In genomic region chr18:46220116-46220515, GRCh38 we compare ENCODE assay signal across 17 cellular contexts.
A peak's percentile ranks its signal among the peaks of the same experiment; 100 is the strongest.
DNase-seq lines count a peak whose midpoint lies in the region; ATAC-seq and TF ChIP-seq lines count a peak whose summit lies in the region.
"Had no signal": no experiment of that assay in that cellular context is flagged by ENCODE, and none has a peak within 500 bp of the region (broad histone marks: within the 10 kb centered on the region; RNA-seq: fewer than 3 reads in every experiment).

No MANE protein-coding gene starts in this region.

- H2AFZ ChIP-seq in SK-N-SH (ENCODE audit: low read depth) (no peak overlapping the region), smooth muscle cell (ENCODE audit: low read depth) (no peak overlapping the region)

- no peaks in the 10 kb centered on the region for H3K9me2 ChIP-seq in SK-N-SH

- ATAC-seq in activated T-cell treated with anti-CD3 and anti-CD28 coated beads, Interleukin-2, amount 50 U/mL, for 72 hours (replicated peaks in 1 of 2): no peak

- H3K4me1 ChIP-seq in SK-N-SH (ENCODE audit: control insufficient read depth in 1 of 2, insufficient read depth in 2 of 2, low read depth in 1 of 2, low read length in 1 of 2): peaks cover 6 to 19% of the 10 kb centered on the region in 2 experiments; a peak in 3 of 4 replicates
- H3K4me1 ChIP-seq in smooth muscle cell (ENCODE audit: low read depth): peaks cover 7% of the 10 kb centered on the region
- H3K4me1 ChIP-seq in esophagus muscularis mucosa: peaks cover 0 to 26% (median 8%) of the 10 kb centered on the region in 4 donors

- intact Hi-C loops in esophagus muscularis mucosa (cut with DNase I): no loop called here

- TF ChIP-seq POLR2A in esophagus muscularis mucosa (IDR thresholded peaks at IDR 0.05; ENCODE audit: low read depth): no peak

- H3K9me3 Mint-ChIP-seq in activated T-cell treated with anti-CD3 and anti-CD28 coated beads, Interleukin-2, amount 50 U/mL, for 72 hours: no peaks in the 10 kb centered on the region

- H3K36me3 ChIP-seq in SK-N-SH (replicated peaks in 1 of 2; ENCODE audit: control insufficient read depth in 1 of 2, insufficient read depth in 2 of 2, low read length in 1 of 2): peaks cover 4 to 24% of the 10 kb centered on the region in 2 experiments
- H3K36me3 ChIP-seq in smooth muscle cell (ENCODE audit: low read depth): no peaks in the 10 kb centered on the region
- peaks cover 0 to 12% (median 6%) of the 10 kb centered on the region in 4 donors for H3K36me3 ChIP-seq in esophagus muscularis mucosa

- WGBS in SK-N-SH (ENCODE audit: low lambda C conversion rate): 69% methylated on average over 3 of the region's 3 CpGs
- WGBS in smooth muscle cell (ENCODE audit: low lambda C conversion rate): 78% methylated on average over 3 of the region's 3 CpGs
- WGBS in esophagus muscularis mucosa: 55% methylated on average over 3 of the region's 3 CpGs

- H3K36me3 Mint-ChIP-seq in activated T-cell treated with anti-CD3 and anti-CD28 coated beads, Interleukin-2, amount 50 U/mL, for 72 hours (ENCODE audit: insufficient read depth in 2 of 2): peaks cover 9 to 17% of the 10 kb centered on the region in 2 donors

- H3K4me1 Mint-ChIP-seq in activated T-cell treated with anti-CD3 and anti-CD28 coated beads, Interleukin-2, amount 50 U/mL, for 72 hours (ENCODE audit: low read depth): peaks cover 75% of the 10 kb centered on the region

- peaks cover 6% of the 10 kb centered on the region for H3F3A ChIP-seq in SK-N-SH (replicated peaks; ENCODE audit: insufficient read depth)
- peaks cover 4% of the 10 kb centered on the region for H3F3A ChIP-seq in smooth muscle cell (ENCODE audit: low read depth)

- H3K9me3 ChIP-seq in SK-N-SH (no peaks in the 10 kb centered on the region), smooth muscle cell (replicated peaks; ENCODE audit: low read depth) (no peaks in the 10 kb centered on the region), esophagus muscularis mucosa (no peaks in the 10 kb centered on the region)
- H3K9me3 ChIP-seq: HAP-1 had no signal

- peak overlapping the region; percentile 48 for H3K27ac Mint-ChIP-seq in activated T-cell treated with anti-CD3 and anti-CD28 coated beads, Interleukin-2, amount 50 U/mL, for 72 hours

- CTCF ChIA-PET in SK-N-SH (lab: Yijun Ruan, JAX): interaction anchor here (0.7 to 1.9 kb wide), 3 partner anchors 20 to 61 kb away, joined by 3 to 14 read pairs (median 4); a partner anchor contains a TSS

- no peak for TF ChIP-seq RAD21 in SK-N-SH (IDR thresholded peaks at IDR 0.05; ENCODE audit: low read length)

- H3K27ac ChIP-seq in SK-N-SH (ENCODE audit: low read depth in 2 of 2, low read length in 1 of 2) (peak overlapping the region in 1 of 2 experiments; percentile 66; a peak in 2 of 4 replicates), smooth muscle cell (ENCODE audit: low read depth) (peak overlapping the region; percentile 68), esophagus muscularis mucosa (replicated peaks in 1 of 4) (no peak overlapping the region)

- H3K27me3 Mint-ChIP-seq in activated T-cell treated with anti-CD3 and anti-CD28 coated beads, Interleukin-2, amount 50 U/mL, for 72 hours (ENCODE audit: low read depth): no peaks in the 10 kb centered on the region

- POLR2A ChIA-PET in SK-N-SH (lab: Yijun Ruan, JAX): no interaction called here

- TF ChIP-seq CTCF in SK-N-SH (IDR thresholded peaks at IDR 0.05) (no peak), fibroblast of pulmonary artery (IDR thresholded peaks at IDR 0.05; ENCODE audit: low read length, missing control alignments) (no peak), smooth muscle cell (IDR thresholded peaks at IDR 0.05; ENCODE audit: borderline replicate concordance, insufficient read depth, poor library complexity, severe bottlenecking) (no peak), esophagus muscularis mucosa (IDR thresholded peaks at IDR 0.05) (no peak)

- H3K4me2 ChIP-seq in SK-N-SH (peak overlapping the region; percentile 27; the same call in 1 of the 2 replicates), smooth muscle cell (no peak overlapping the region)

- DNase-seq in activated T-cell treated with anti-CD3 and anti-CD28 coated beads, Interleukin-2, amount 50 U/mL, for 72 hours: no peak
- no peak for DNase-seq in activated T-cell treated with anti-CD3 and anti-CD28 coated beads for 4 hours
- no peak for DNase-seq in SK-N-SH
- peak; percentile 32 for DNase-seq in fibroblast of pulmonary artery (ENCODE audit: low read depth)
- no peak for DNase-seq in smooth muscle cell (lab: John Stamatoyannopoulos, UW; ENCODE audit: unreplicated experiment)
- DNase-seq in medulla oblongata (ENCODE audit: extremely low spot score): no peak
- DNase-seq in NCI-H69 (lab: John Stamatoyannopoulos, UW): no peak
- no peak for DNase-seq in esophagus muscularis mucosa (ENCODE audit: extremely low spot score)
- DNase-seq: activated gamma-delta T cell; caudate nucleus; mesendoderm; NCI-H2081 treated with DMSO at 0.1 percent for 48 hours; NCI-H774; nucleus accumbens; SHP77; stimulated activated CD4-positive, alpha-beta T cell treated with anti-CD3 and anti-CD28 coated beads, Interleukin-12 subunit alpha, Interleukin-12 subunit beta, amount 100 ng/mL, for 4 hours had no signal

- H3K27me3 ChIP-seq in SK-N-SH (ENCODE audit: insufficient read depth) (no peaks in the 10 kb centered on the region), smooth muscle cell (ENCODE audit: low read depth) (no peaks in the 10 kb centered on the region), esophagus muscularis mucosa (no peaks in the 10 kb centered on the region)

- H3K4me3 ChIP-seq in SK-N-SH (ENCODE audit: low read depth in 2 of 2, low read length in 1 of 2) (no peak overlapping the region), fibroblast of pulmonary artery (replicated peaks; ENCODE audit: low read depth, low read length) (no peak overlapping the region), smooth muscle cell (no peak overlapping the region), esophagus muscularis mucosa (no peak overlapping the region)
- H3K4me3 ChIP-seq: HAP-1 had no signal

- H3K9ac ChIP-seq in SK-N-SH (no peak overlapping the region), smooth muscle cell (ENCODE audit: low read depth) (no peak overlapping the region)

- TF ChIP-seq EP300 in SK-N-SH (IDR thresholded peaks at IDR 0.05; ENCODE audit: borderline replicate concordance in 1 of 2, low read depth in 1 of 2, low read length in 1 of 2) (no peak), esophagus muscularis mucosa (IDR thresholded peaks at IDR 0.05) (no peak)

- H4K20me1 ChIP-seq in SK-N-SH (ENCODE audit: insufficient read depth) (peaks cover 7% of the 10 kb centered on the region), smooth muscle cell (ENCODE audit: low read depth) (peaks cover 80% of the 10 kb centered on the region)

- no peak overlapping the region for H3K4me3 Mint-ChIP-seq in activated T-cell treated with anti-CD3 and anti-CD28 coated beads, Interleukin-2, amount 50 U/mL, for 72 hours

- H3K79me2 ChIP-seq in SK-N-SH (ENCODE audit: insufficient read depth) (peaks cover 67% of the 10 kb centered on the region), smooth muscle cell (ENCODE audit: low read depth) (peaks cover 15% of the 10 kb centered on the region)

TF ChIP-seq in SK-N-SH, 30 proteins besides CTCF, POLR2A, EP300 and RAD21 (continues in another document):
- TF ChIP-seq CHD2 (IDR thresholded peaks at IDR 0.05; ENCODE audit: low read length, partially characterized antibody): no peak
- TF ChIP-seq RCOR1 (IDR thresholded peaks at IDR 0.05; ENCODE audit: low read length): no peak
- peak; percentile 63; the same call in 1 of the 2 replicates for TF ChIP-seq TCF12 (IDR thresholded peaks at IDR 0.05)
- no peak for TF ChIP-seq SMC3 (IDR thresholded peaks at IDR 0.05; ENCODE audit: low read depth, low read length)
- no peak for TF ChIP-seq FOXJ3 (CRISPR knock-in tag; IDR thresholded peaks at IDR 0.05)
- no peak for TF ChIP-seq ELF1 (IDR thresholded peaks at IDR 0.05)
- TF ChIP-seq, protein P1, sequence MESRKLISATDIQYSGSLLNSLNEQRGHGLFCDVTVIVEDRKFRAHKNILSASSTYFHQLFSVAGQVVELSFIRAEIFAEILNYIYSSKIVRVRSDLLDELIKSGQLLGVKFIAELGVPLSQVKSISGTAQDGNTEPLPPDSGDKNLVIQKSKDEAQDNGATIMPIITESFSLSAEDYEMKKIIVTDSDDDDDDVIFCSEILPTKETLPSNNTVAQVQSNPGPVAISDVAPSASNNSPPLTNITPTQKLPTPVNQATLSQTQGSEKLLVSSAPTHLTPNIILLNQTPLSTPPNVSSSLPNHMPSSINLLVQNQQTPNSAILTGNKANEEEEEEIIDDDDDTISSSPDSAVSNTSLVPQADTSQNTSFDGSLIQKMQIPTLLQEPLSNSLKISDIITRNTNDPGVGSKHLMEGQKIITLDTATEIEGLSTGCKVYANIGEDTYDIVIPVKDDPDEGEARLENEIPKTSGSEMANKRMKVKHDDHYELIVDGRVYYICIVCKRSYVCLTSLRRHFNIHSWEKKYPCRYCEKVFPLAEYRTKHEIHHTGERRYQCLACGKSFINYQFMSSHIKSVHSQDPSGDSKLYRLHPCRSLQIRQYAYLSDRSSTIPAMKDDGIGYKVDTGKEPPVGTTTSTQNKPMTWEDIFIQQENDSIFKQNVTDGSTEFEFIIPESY (IDR thresholded peaks at IDR 0.05; ENCODE audit: borderline replicate concordance, low read depth): no peak
- no peak for TF ChIP-seq TEAD4 (IDR thresholded peaks at IDR 0.05; ENCODE audit: borderline replicate concordance, insufficient read depth)
- TF ChIP-seq JUND (IDR thresholded peaks at IDR 0.05): peak; percentile 55
